8 cellular contexts compared by ENCODE assay signal in the genomic region with DNA sequence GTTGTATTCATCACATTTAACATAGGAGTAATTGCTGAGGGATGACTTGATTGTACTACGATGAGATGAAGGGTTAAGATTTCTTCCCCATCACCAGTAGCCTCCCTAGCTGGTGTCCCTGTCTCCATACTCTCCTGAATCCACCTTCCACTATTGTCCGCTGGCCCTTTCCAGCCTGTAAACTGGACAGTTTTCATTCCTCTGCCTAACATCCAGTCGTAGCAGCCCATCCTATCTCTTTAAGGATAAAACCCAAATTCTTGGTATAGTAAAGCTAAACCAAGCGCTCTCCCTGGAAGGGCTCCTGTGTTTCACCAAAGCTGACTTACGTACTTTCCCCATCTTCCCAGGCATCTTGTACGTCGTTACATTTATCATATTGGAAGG. TPM values are rescaled to one million over a fixed set of nuclear protein-coding genes. Genes with fewer than 3 reads are reported as not detected.
DNase-seq lines count a peak whose midpoint lies in the region; ATAC-seq and TF ChIP-seq lines count a peak whose summit lies in the region.

No MANE protein-coding gene starts in this region.

- H3K27me3 ChIP-seq in iPS-15b (ENCODE audit: control insufficient read depth, insufficient read depth, low read length) (no peaks in the 10 kb centered on the region), sigmoid colon (no peaks in the 10 kb centered on the region)

- H3K4me1 ChIP-seq in iPS-15b (ENCODE audit: control insufficient read depth, insufficient read depth, low read length) (peaks cover 5% of the 10 kb centered on the region), sigmoid colon (peaks cover 0 to 62% (median 53%) of the 10 kb centered on the region in 4 donors)

- peaks cover 48% of the 10 kb centered on the region for H3K36me3 Mint-ChIP-seq in activated naive CD8-positive, alpha-beta T cell treated with anti-CD3 and anti-CD28 coated beads, Interleukin-2, amount 50 U/mL, for 24 hours (ENCODE audit: low read depth)

- no peak for TF ChIP-seq POLR2A in sigmoid colon (IDR thresholded peaks at IDR 0.05)
- TF ChIP-seq POLR2A in GM18505 (IDR thresholded peaks at IDR 0.05; ENCODE audit: borderline replicate concordance, extremely low read depth, insufficient read depth, insufficient read length) = no peak

- peaks cover 60% of the 10 kb centered on the region for H3K4me1 Mint-ChIP-seq in activated naive CD8-positive, alpha-beta T cell treated with anti-CD3 and anti-CD28 coated beads, Interleukin-2, amount 50 U/mL, for 24 hours

- no peaks in the 10 kb centered on the region for H3K9me3 Mint-ChIP-seq in activated naive CD8-positive, alpha-beta T cell treated with anti-CD3 and anti-CD28 coated beads, Interleukin-2, amount 50 U/mL, for 24 hours

- H3K4me3 Mint-ChIP-seq in activated naive CD8-positive, alpha-beta T cell treated with anti-CD3 and anti-CD28 coated beads, Interleukin-2, amount 50 U/mL, for 24 hours = peak overlapping the region; percentile 92

- no peaks in the 10 kb centered on the region for H3K27me3 Mint-ChIP-seq in activated naive CD8-positive, alpha-beta T cell treated with anti-CD3 and anti-CD28 coated beads, Interleukin-2, amount 50 U/mL, for 24 hours

- H3K27ac ChIP-seq in sigmoid colon = peak overlapping the region; percentile 98 to 100 (median 99)

- H3K27ac Mint-ChIP-seq in activated naive CD8-positive, alpha-beta T cell treated with anti-CD3 and anti-CD28 coated beads, Interleukin-2, amount 50 U/mL, for 24 hours = peak overlapping the region; percentile 99

- H3K9me3 ChIP-seq in iPS-15b (ENCODE audit: control insufficient read depth, insufficient read depth, low read length) = no peaks in the 10 kb centered on the region
- no peaks in the 10 kb centered on the region for H3K9me3 ChIP-seq in sigmoid colon

- no peaks in the 10 kb centered on the region for H3K36me3 ChIP-seq in iPS-15b (ENCODE audit: control insufficient read depth, insufficient read depth, low read length)
- peaks cover 0 to 12% (median 0%) of the 10 kb centered on the region in 4 donors for H3K36me3 ChIP-seq in sigmoid colon

- H3K4me3 ChIP-seq in iPS-15b (ENCODE audit: low read depth, low read length) = peak overlapping the region; percentile 93
- H3K4me3 ChIP-seq in sigmoid colon = peak overlapping the region; percentile 70 to 81 (median 76)

- DNase-seq in activated T-cell treated with anti-CD3 and anti-CD28 coated beads for 24 hours (ENCODE audit: low read depth) = peak; percentile 10
- DNase-seq in activated T-cell treated with anti-CD3 and anti-CD28 coated beads, Interleukin-2, amount 50 U/mL, for 1 hour = no peak
- DNase-seq in MV-4-11 (lab: John Stamatoyannopoulos, UW) = peak; percentile 79
- DNase-seq in activated naive CD8-positive, alpha-beta T cell treated with anti-CD3 and anti-CD28 coated beads, Interleukin-2, amount 50 U/mL, for 24 hours = no peak
- no peak for DNase-seq in sigmoid colon
- no peak for DNase-seq in activated CD4-positive, alpha-beta T cell treated with anti-CD3 and anti-CD28 coated beads, Interleukin-2, amount 50 U/mL, for 48 hours

- no peak for ATAC-seq in activated naive CD8-positive, alpha-beta T cell treated with anti-CD3 and anti-CD28 coated beads, Interleukin-2, amount 50 U/mL, for 24 hours
- no peak for ATAC-seq in GM18505 (IDR thresholded peaks at IDR 0.05; ENCODE audit: unreplicated experiment)

- no peak for TF ChIP-seq EP300 in sigmoid colon (IDR thresholded peaks at IDR 0.05)

- no peak for TF ChIP-seq CTCF in sigmoid colon (IDR thresholded peaks at IDR 0.05)

- intact Hi-C loops in sigmoid colon (cut with DNase I) = loop anchor here (10.0 kb wide), 1 partner anchor 1581 kb away; a partner anchor contains a TSS

- 0 to 3% methylated on average over 7 of the region's 7 CpGs for WGBS in sigmoid colon, 2 donors

- H3K9ac ChIP-seq in iPS-15b (ENCODE audit: low read depth, low read length) = peak overlapping the region; percentile 93

RNA-seq across cellular contexts. Expression of a gene that starts 0.7 kb away (rescaled TPM):
- total RNA-seq in sigmoid colon = 100 to 1,000 TPM in 1 of 4 donors, 10 to 100 TPM in 3; 59.7 to 132 (median 79.9) TPM
- polyA plus RNA-seq in sigmoid colon = 10 to 100 TPM; 35.2 to 62.4 (median 53.5) TPM

RNA-seq across cellular contexts. Expression of a gene that starts 28.2 kb away (rescaled TPM):
- 100 to 1,000 TPM; 264 to 339 (median 282) TPM for total RNA-seq in sigmoid colon
- polyA plus RNA-seq in sigmoid colon = 100 to 1,000 TPM in 1 of 3 donors, 10 to 100 TPM in 2; 71.0 to 201 (median 82.3) TPM

Comparison
In these comparisons a context has a peak if more than half of its experiments do, and no peak if none do; other contexts are left out.
1. DNase-seq: peak in activated T-cell treated with anti-CD3 and anti-CD28 coated beads for 24 hours (single experiment) and MV-4-11 (single experiment); none in activated T-cell treated with anti-CD3 and anti-CD28 coated beads, Interleukin-2, amount 50 U/mL, for 1 hour (single experiment), activated naive CD8-positive, alpha-beta T cell treated with anti-CD3 and anti-CD28 coated beads, Interleukin-2, amount 50 U/mL, for 24 hours (single experiment), sigmoid colon (single experiment) and activated CD4-positive, alpha-beta T cell treated with anti-CD3 and anti-CD28 coated beads, Interleukin-2, amount 50 U/mL, for 48 hours (0 of 2).